ENCODE assay signal across 25 cellular contexts in the genomic region with DNA sequence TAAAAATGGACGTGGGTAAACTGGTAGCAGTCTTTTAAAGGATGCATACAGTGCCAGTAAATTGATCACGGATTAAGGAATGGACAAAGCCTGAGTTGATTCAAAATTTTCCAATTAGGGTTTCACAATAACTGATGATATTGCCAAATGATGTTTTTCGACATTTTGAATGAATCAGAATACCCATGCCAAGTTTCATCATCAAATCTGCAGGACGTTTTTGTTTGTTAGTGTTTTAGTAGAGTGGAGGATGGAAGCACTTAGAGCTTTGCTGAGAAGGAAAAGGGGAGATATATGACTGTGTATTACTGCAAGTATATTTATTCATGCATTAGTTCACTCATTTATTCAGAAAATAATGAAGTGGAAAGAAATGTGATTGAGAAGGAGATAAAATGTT.
"Had no signal": no experiment of that assay in that cellular context is flagged by ENCODE, and none has a peak within 500 bp of the region (broad histone marks: within the 10 kb centered on the region; RNA-seq: fewer than 3 reads in every experiment).

No MANE protein-coding gene starts in this region.

- H3K4me3 ChIP-seq: cardiac muscle cell, tibial artery had no signal

- H3K27ac ChIP-seq: cardiac muscle cell, epithelial cell of prostate, tibial artery had no signal

- H3K4me1 ChIP-seq: tibial artery had no signal

- FAIRE-seq: islet of Langerhans had no signal

- H3K4me3 Mint-ChIP-seq: activated B cell treated with CpG ODN at 0.5 μM for 24 hours; activated CD4-positive, alpha-beta T cell treated with anti-CD3 and anti-CD28 coated beads for 36 hours; activated naive CD8-positive, alpha-beta T cell; activated T-cell treated with anti-CD3 and anti-CD28 coated beads, Interleukin-2, amount 50 U/mL, for 24 hours; endodermal cell; natural killer cell treated with Interleukin-12 subunit alpha and Interleukin-12 subunit beta and Interleukin-15 and Interleukin-18, amount 100 ng/mL, for 72 hours; stimulated activated naive CD8-positive, alpha-beta T cell treated with anti-CD3 and anti-CD28 coated beads, Interleukin-15, Interleukin-2, amounts not matched to agents 100 ng/mL and 50 ng/mL, for 24 hours; T-helper 17 cell had no signal

- H3K4me1 Mint-ChIP-seq: activated B cell treated with CpG ODN at 0.5 μM for 24 hours; activated CD4-positive, alpha-beta T cell treated with anti-CD3 and anti-CD28 coated beads for 36 hours; endodermal cell; T-helper 17 cell had no signal

- H3K9me3 ChIP-seq: tibial artery had no signal

- H3K36me3 Mint-ChIP-seq: activated naive CD8-positive, alpha-beta T cell; natural killer cell treated with Interleukin-12 subunit alpha and Interleukin-12 subunit beta and Interleukin-15 and Interleukin-18, amount 100 ng/mL, for 72 hours had no signal

- ATAC-seq: activated CD4-positive, alpha-beta T cell treated with anti-CD3 and anti-CD28 coated beads for 36 hours; left ventricle myocardium superior; natural killer cell treated with Interleukin-12 subunit alpha and Interleukin-12 subunit beta and Interleukin-15 and Interleukin-18, amount 100 ng/mL, for 72 hours; T-helper 17 cell had no signal

- H3K36me3 ChIP-seq: cardiac muscle cell, tibial artery had no signal

- H3K27me3 ChIP-seq: cardiac muscle cell, tibial artery had no signal

- DNase-seq: activated B cell treated with CpG ODN at 0.5 μM for 24 hours; activated CD4-positive, alpha-beta T cell treated with anti-CD3 and anti-CD28 coated beads for 36 hours; activated CD4-positive, alpha-beta T cell treated with anti-CD3 and anti-CD28 coated beads, Interleukin-2, amount 50 U/mL, for 4 hours; activated CD8-positive, alpha-beta memory T cell treated with anti-CD3 and anti-CD28 coated beads for 24 hours; activated CD8-positive, alpha-beta memory T cell treated with anti-CD3 and anti-CD28 coated beads, Interleukin-2, amount 50 U/mL, for 4 hours; activated naive CD4-positive, alpha-beta T cell; activated T-cell treated with anti-CD3 and anti-CD28 coated beads, Interleukin-2, amount 50 U/mL, for 24 hours; cortex of kidney; endodermal cell; foreskin melanocyte; head of caudate nucleus; hypothalamus; left ventricle myocardium superior; retina; stimulated activated CD4-positive, alpha-beta T cell treated with anti-CD3 and anti-CD28 coated beads, Interleukin-1b, Interleukin-23, amount 100 ng/mL, for 48 hours; T-helper 17 cell; tibial artery had no signal

- H3K27ac Mint-ChIP-seq: activated B cell treated with CpG ODN at 0.5 μM for 24 hours; activated CD4-positive, alpha-beta T cell treated with anti-CD3 and anti-CD28 coated beads for 36 hours; activated naive CD8-positive, alpha-beta T cell; activated T-cell treated with anti-CD3 and anti-CD28 coated beads, Interleukin-2, amount 50 U/mL, for 24 hours; activated T-helper 2 cell treated with anti-CD3 and anti-CD28 coated beads, Interferon-gamma antibody, Interleukin-2, Interleukin-4, amounts not matched to agents 10 μg/mL and 5 μg/mL and 100 μg/mL, durations not matched to agents 14 hours and 24 hours and 36 hours; endodermal cell; natural killer cell treated with Interleukin-12 subunit alpha and Interleukin-12 subunit beta and Interleukin-15 and Interleukin-18, amount 100 ng/mL, for 72 hours; progenitor cell of endocrine pancreas; stimulated activated naive CD8-positive, alpha-beta T cell treated with anti-CD3 and anti-CD28 coated beads, Interleukin-15, Interleukin-2, amounts not matched to agents 100 ng/mL and 50 ng/mL, for 24 hours; T-helper 17 cell had no signal

- H3K27me3 Mint-ChIP-seq: activated B cell treated with CpG ODN at 0.5 μM for 24 hours; activated T-cell treated with anti-CD3 and anti-CD28 coated beads, Interleukin-2, amount 50 U/mL, for 24 hours; natural killer cell treated with Interleukin-12 subunit alpha and Interleukin-12 subunit beta and Interleukin-15 and Interleukin-18, amount 100 ng/mL, for 72 hours; progenitor cell of endocrine pancreas had no signal

- H3K9me3 Mint-ChIP-seq: activated B cell treated with CpG ODN at 0.5 μM for 24 hours; activated T-cell treated with anti-CD3 and anti-CD28 coated beads, Interleukin-2, amount 50 U/mL, for 24 hours; activated T-helper 2 cell treated with anti-CD3 and anti-CD28 coated beads, Interferon-gamma antibody, Interleukin-2, Interleukin-4, amounts not matched to agents 10 μg/mL and 5 μg/mL and 100 μg/mL, durations not matched to agents 14 hours and 24 hours and 36 hours; endodermal cell; stimulated activated naive CD8-positive, alpha-beta T cell treated with anti-CD3 and anti-CD28 coated beads, Interleukin-15, Interleukin-2, amounts not matched to agents 100 ng/mL and 50 ng/mL, for 24 hours had no signal
